ENCODE assay signal across 8 cellular contexts in genomic region chr17:7916383-7916677, GRCh38. TPM values are rescaled to one million over a fixed set of nuclear protein-coding genes. Genes with fewer than 3 reads are reported as not detected.
DNase-seq lines count a peak whose midpoint lies in the region; TF ChIP-seq lines count a peak whose summit lies in the region.

No MANE protein-coding gene starts in this region.

- no peaks in the 10 kb centered on the region for H3K9me3 ChIP-seq in adipocyte (ENCODE audit: control insufficient read depth, low read length)

- H3K36me3 Mint-ChIP-seq in activated naive CD4-positive, alpha-beta T cell treated with anti-CD3 and anti-CD28 coated beads, Interleukin-2, amount 50 U/mL, for 24 hours: peaks cover 1% of the 10 kb centered on the region
- H3K36me3 Mint-ChIP-seq in type B pancreatic cell: peaks cover 7% of the 10 kb centered on the region

- no peaks in the 10 kb centered on the region for H3K27me3 Mint-ChIP-seq in activated naive CD4-positive, alpha-beta T cell treated with anti-CD3 and anti-CD28 coated beads, Interleukin-2, amount 50 U/mL, for 24 hours
- H3K27me3 Mint-ChIP-seq in type B pancreatic cell: peaks cover 6% of the 10 kb centered on the region

- 29 to 31% methylated on average over 13 to 15 of the region's 15 CpGs for WGBS in lower leg skin, 2 donors

- H3K4me1 Mint-ChIP-seq in activated naive CD4-positive, alpha-beta T cell treated with anti-CD3 and anti-CD28 coated beads, Interleukin-2, amount 50 U/mL, for 24 hours: peaks cover 38% of the 10 kb centered on the region
- peaks cover 24% of the 10 kb centered on the region for H3K4me1 Mint-ChIP-seq in type B pancreatic cell (ENCODE audit: unreplicated experiment)

- no peak for TF ChIP-seq CTCF in lower leg skin (IDR thresholded peaks at IDR 0.05)
- TF ChIP-seq CTCF in type B pancreatic cell (conservative IDR thresholded peaks at IDR 0.05): no peak

- peaks cover 17% of the 10 kb centered on the region for H3K4me1 ChIP-seq in adipocyte (ENCODE audit: control insufficient read depth, insufficient read depth, low read length)

- peaks cover 7% of the 10 kb centered on the region for H3K36me3 ChIP-seq in adipocyte (ENCODE audit: control insufficient read depth, insufficient read depth, low read length, severe bottlenecking)

- peak overlapping the region; percentile 82 for H3K4me3 ChIP-seq in adipocyte (ENCODE audit: low read length)
- H3K4me3 ChIP-seq in lower leg skin (ENCODE audit: low read depth, poor library complexity, severe bottlenecking): peak overlapping the region; percentile 15

- DNase-seq in activated naive CD4-positive, alpha-beta T cell (lab: John Stamatoyannopoulos, UW): no peak
- DNase-seq in adipocyte (ENCODE audit: low read depth) (no peak), lower leg skin (ENCODE audit: low spot score in 2 of 2) (no peak), type B pancreatic cell (ENCODE audit: extremely low spot score, unreplicated experiment) (no peak), COLO829 (ENCODE audit: low spot score) (no peak), KBM-7 (no peak), cortex of kidney (lab: John Stamatoyannopoulos, UW) (no peak)

- intact Hi-C loops in lower leg skin (cut with DNase I; ENCODE audit: low total_unique reads): no loop called here

- no peak for TF ChIP-seq POLR2A in lower leg skin (IDR thresholded peaks at IDR 0.05)

- no peaks in the 10 kb centered on the region for H3K27me3 ChIP-seq in adipocyte (replicated peaks; ENCODE audit: control insufficient read depth, insufficient read depth, low read length)

- H3K4me3 Mint-ChIP-seq in activated naive CD4-positive, alpha-beta T cell treated with anti-CD3 and anti-CD28 coated beads, Interleukin-2, amount 50 U/mL, for 24 hours: peak overlapping the region; percentile 87
- peak overlapping the region; percentile 92 for H3K4me3 Mint-ChIP-seq in type B pancreatic cell

- peak overlapping the region; percentile 83 for H3K27ac Mint-ChIP-seq in activated naive CD4-positive, alpha-beta T cell treated with anti-CD3 and anti-CD28 coated beads, Interleukin-2, amount 50 U/mL, for 24 hours
- H3K27ac Mint-ChIP-seq in type B pancreatic cell: peak overlapping the region; percentile 86

- H3K9me3 Mint-ChIP-seq in activated naive CD4-positive, alpha-beta T cell treated with anti-CD3 and anti-CD28 coated beads, Interleukin-2, amount 50 U/mL, for 24 hours: no peaks in the 10 kb centered on the region
- no peaks in the 10 kb centered on the region for H3K9me3 Mint-ChIP-seq in type B pancreatic cell

- in situ Hi-C loops in KBM-7 (cut with MboI; ENCODE audit: low pct_unique_long_range_greater_than_20kb, low sequenced_read_pairs): no loop called here

- H3K9ac ChIP-seq in adipocyte (ENCODE audit: low read length): peak overlapping the region; percentile 84

RNA-seq across cellular contexts. Expression of gene RNF227, which starts 0.2 kb away (rescaled TPM):
- total RNA-seq in lower leg skin: 100 to 1,000 TPM; 111 to 202 (median 172) TPM
- 3.3 and 3.8 TPM in 2 replicates for total RNA-seq in type B pancreatic cell (ENCODE audit: low replicate concordance)

RNA-seq across cellular contexts. Expression of gene KCNAB3, which starts 13.3 kb away (rescaled TPM):
- total RNA-seq in lower leg skin: under 1 TPM; 0.10 to 0.49 (median 0.24) TPM
- 2.8 and 9.9 TPM in 2 replicates for total RNA-seq in type B pancreatic cell (ENCODE audit: low replicate concordance)

RNA-seq across cellular contexts. Expression of gene TRAPPC1, which starts 15.4 kb away (rescaled TPM):
- total RNA-seq in lower leg skin (10 to 100 TPM; 39.8 to 62.5 (median 52.2) TPM), type B pancreatic cell (ENCODE audit: low replicate concordance) (145 and 150 TPM in 2 replicates)

RNA-seq across cellular contexts. Expression of gene CNTROB, which starts 15.7 kb away (rescaled TPM):
- total RNA-seq in lower leg skin (10 to 100 TPM; 23.4 to 43.1 (median 27.0) TPM), type B pancreatic cell (ENCODE audit: low replicate concordance) (23.3 and 42.6 TPM in 2 replicates)

RNA-seq across cellular contexts. Expression of gene CHD3, which starts 27.7 kb away (rescaled TPM):
- total RNA-seq in lower leg skin (10 to 100 TPM; 36.8 to 71.1 (median 54.8) TPM), type B pancreatic cell (ENCODE audit: low replicate concordance) (170 and 172 TPM in 2 replicates)

Comparison
In these comparisons a context has a peak if more than half of its experiments do, and no peak if none do; other contexts are left out.
1. RNA of gene RNF227, which starts 0.2 kb away (total RNA-seq): 111 to 202 TPM in lower leg skin; 3.3 to 3.8 TPM in type B pancreatic cell; every median in the first group is over 10 times any median in the second.